In genomic region chr9:111621895-111622480, GRCh38 we compare ENCODE assay signal across 9 cellular contexts. TPM values are rescaled to one million over a fixed set of nuclear protein-coding genes. Genes with fewer than 3 reads are reported as not detected.
DNase-seq lines count a peak whose midpoint lies in the region; ATAC-seq lines count a peak whose summit lies in the region.
"Had no signal": no experiment of that assay in that cellular context is flagged by ENCODE, and none has a peak within 500 bp of the region (broad histone marks: within the 10 kb centered on the region; RNA-seq: fewer than 3 reads in every experiment).

No MANE protein-coding gene starts in this region.

- no peaks in the 10 kb centered on the region for H3K9me3 ChIP-seq in right cardiac atrium (ENCODE audit: control insufficient read depth, low read length)

- no peaks in the 10 kb centered on the region for H3K36me3 Mint-ChIP-seq in activated naive CD4-positive, alpha-beta T cell treated with anti-CD3 and anti-CD28 coated beads, Interleukin-2, amount 10 ng/mL, durations not matched to agents 7 days and 5 days
- H3K36me3 Mint-ChIP-seq: activated naive CD8-positive, alpha-beta T cell had no signal

- H3K4me3 ChIP-seq in Jurkat, Clone E6-1 (ENCODE audit: low read length), result no peak overlapping the region
- H3K4me3 ChIP-seq in right cardiac atrium (ENCODE audit: low read length), result no peak overlapping the region

- ATAC-seq in right cardiac atrium (peak; percentile 77 to 81), HG02610 (IDR thresholded peaks at IDR 0.05; ENCODE audit: unreplicated experiment) (no peak)

- H3K4me3 Mint-ChIP-seq in activated naive CD4-positive, alpha-beta T cell treated with anti-CD3 and anti-CD28 coated beads, Interleukin-2, amount 10 ng/mL, durations not matched to agents 7 days and 5 days, result no peak overlapping the region
- H3K4me3 Mint-ChIP-seq: activated naive CD8-positive, alpha-beta T cell had no signal

- intact Hi-C loops in right cardiac atrium (cut with DNase I), result no loop called here

- H3K27ac Mint-ChIP-seq in activated naive CD4-positive, alpha-beta T cell treated with anti-CD3 and anti-CD28 coated beads, Interleukin-2, amount 10 ng/mL, durations not matched to agents 7 days and 5 days, result no peak overlapping the region
- H3K27ac Mint-ChIP-seq: activated naive CD8-positive, alpha-beta T cell had no signal

- no peaks in the 10 kb centered on the region for H3K27me3 ChIP-seq in right cardiac atrium (ENCODE audit: control insufficient read depth, insufficient read depth)

- H3K4me1 Mint-ChIP-seq in activated naive CD4-positive, alpha-beta T cell treated with anti-CD3 and anti-CD28 coated beads, Interleukin-2, amount 10 ng/mL, durations not matched to agents 7 days and 5 days, result no peaks in the 10 kb centered on the region

- peaks cover 17% of the 10 kb centered on the region for H3K27me3 Mint-ChIP-seq in activated naive CD4-positive, alpha-beta T cell treated with anti-CD3 and anti-CD28 coated beads, Interleukin-2, amount 10 ng/mL, durations not matched to agents 7 days and 5 days

- no peak overlapping the region for H3K27ac ChIP-seq in right cardiac atrium (ENCODE audit: low read length)

- CTCF ChIA-PET in activated naive CD4-positive, alpha-beta T cell treated with anti-CD3 and anti-CD28 coated beads, Interleukin-2, amount 10 ng/mL, durations not matched to agents 7 days and 5 days (lab: Charles Lee), result interaction anchor here (0.8 to 1.4 kb wide), 6 partner anchors 9 to 26 kb away, joined by 3 to 4 read pairs (median 4); no protein-coding TSS in a partner anchor

- peak; percentile 10 for DNase-seq in activated CD8-positive, alpha-beta memory T cell treated with anti-CD3 and anti-CD28 coated beads, Interleukin-2, amount 50 U/mL, for 24 hours (ENCODE audit: extremely low read depth)
- DNase-seq in activated CD8-positive, alpha-beta memory T cell treated with anti-CD3 and anti-CD28 coated beads for 24 hours, result no peak
- peak; percentile 14 for DNase-seq in Jurkat, Clone E6-1 (ENCODE audit: low read depth, low spot score)
- peak; percentile 45 for DNase-seq in activated naive CD4-positive, alpha-beta T cell treated with anti-CD3 and anti-CD28 coated beads, Interleukin-2, amount 10 ng/mL, durations not matched to agents 7 days and 5 days
- peak in 1 of 3 donors; percentile 16 for DNase-seq in right cardiac atrium
- DNase-seq in stimulated activated CD8-positive, alpha-beta memory T cell treated with anti-CD3 and anti-CD28 coated beads, Interleukin-15, amount 100 ng/mL, for 1 hour (ENCODE audit: low read depth), result peak; percentile 7
- no peak for DNase-seq in NK-92 treated with Interleukin-12 subunit alpha and Interleukin-12 subunit beta, amount 100 ng/mL, for 24 hours (lab: John Stamatoyannopoulos, UW)

- 29% methylated on average over 2 of the region's 2 CpGs for WGBS in right cardiac atrium

- no peaks in the 10 kb centered on the region for H3K9me3 Mint-ChIP-seq in activated naive CD4-positive, alpha-beta T cell treated with anti-CD3 and anti-CD28 coated beads, Interleukin-2, amount 10 ng/mL, durations not matched to agents 7 days and 5 days

- H3K4me1 ChIP-seq in right cardiac atrium (ENCODE audit: control insufficient read depth, insufficient read depth, low read length), result no peaks in the 10 kb centered on the region

RNA-seq across cellular contexts. Expression of gene DNAJC25, which starts 9.1 kb away (rescaled TPM):
- 5.1 TPM for polyA plus RNA-seq in Jurkat, Clone E6-1 (2012; ENCODE audit: insufficient read depth, insufficient read length)
- 1 to 10 TPM; 4.4 to 7.2 (median 5.8) TPM for total RNA-seq in right cardiac atrium
- 5.0 TPM for polyA plus RNA-seq in right cardiac atrium

RNA-seq across cellular contexts. Expression of gene PTGR1, which starts 22.5 kb away (rescaled TPM):
- polyA plus RNA-seq in Jurkat, Clone E6-1 (2012; ENCODE audit: insufficient read depth, insufficient read length), result not detected
- 10 to 100 TPM; 30.9 to 52.0 (median 41.2) TPM for total RNA-seq in right cardiac atrium
- polyA plus RNA-seq in right cardiac atrium, result 22.4 TPM

RNA-seq across cellular contexts. Expression of gene GNG10, which starts 39.4 kb away (rescaled TPM):
- polyA plus RNA-seq in Jurkat, Clone E6-1 (2012; ENCODE audit: insufficient read depth, insufficient read length), result 19.8 TPM
- total RNA-seq in right cardiac atrium, result 10 to 100 TPM; 24.7 to 31.9 (median 29.4) TPM
- polyA plus RNA-seq in right cardiac atrium, result 41.9 TPM

Comparison
In these comparisons a context has a peak if more than half of its experiments do, and no peak if none do; other contexts are left out.
1. DNase-seq: peak in activated CD8-positive, alpha-beta memory T cell treated with anti-CD3 and anti-CD28 coated beads, Interleukin-2, amount 50 U/mL, for 24 hours (single experiment), Jurkat, Clone E6-1 (single experiment), activated naive CD4-positive, alpha-beta T cell treated with anti-CD3 and anti-CD28 coated beads, Interleukin-2, amount 10 ng/mL, durations not matched to agents 7 days and 5 days (single experiment) and stimulated activated CD8-positive, alpha-beta memory T cell treated with anti-CD3 and anti-CD28 coated beads, Interleukin-15, amount 100 ng/mL, for 1 hour (single experiment); none in activated CD8-positive, alpha-beta memory T cell treated with anti-CD3 and anti-CD28 coated beads for 24 hours (single experiment) and NK-92 treated with Interleukin-12 subunit alpha and Interleukin-12 subunit beta, amount 100 ng/mL, for 24 hours (single experiment).